In genomic region chr16:56558024-56558747, GRCh38 we compare ENCODE assay signal across 11 cellular contexts. TPM values are rescaled to one million over a fixed set of nuclear protein-coding genes. Genes with fewer than 3 reads are reported as not detected.
A peak's percentile ranks its signal among the peaks of the same experiment; 100 is the strongest.
DNase-seq lines count a peak whose midpoint lies in the region; ATAC-seq and TF ChIP-seq lines count a peak whose summit lies in the region.
"Had no signal": no experiment of that assay in that cellular context is flagged by ENCODE, and none has a peak within 500 bp of the region (broad histone marks: within the 10 kb centered on the region; RNA-seq: fewer than 3 reads in every experiment).

No MANE protein-coding gene starts in this region.

- no peaks in the 10 kb centered on the region for H3K9me3 Mint-ChIP-seq in stimulated activated memory B cell treated with anti-CD40 and anti-IgM and Interleukin-4, amounts not matched to agents 10 μg/mL and 1 μg/mL and 100 μg/mL, for 72 hours
- H3K9me3 Mint-ChIP-seq: activated naive CD4-positive, alpha-beta T cell treated with anti-CD3 and anti-CD28 coated beads, Interleukin-2, amount 50 U/mL, for 24 hours had no signal

- H3K27me3 Mint-ChIP-seq in stimulated activated memory B cell treated with anti-CD40 and anti-IgM and Interleukin-4, amounts not matched to agents 10 μg/mL and 1 μg/mL and 100 μg/mL, for 72 hours: peaks cover 40% of the 10 kb centered on the region

- DNase-seq in DMS 273 (lab: John Stamatoyannopoulos, UW; ENCODE audit: unreplicated experiment): peak; percentile 97
- DNase-seq in NCI-H1417 (lab: John Stamatoyannopoulos, UW): peak in 2 of 3 experiments; percentile 67 to 89
- DNase-seq in astrocyte of the spinal cord (ENCODE audit: low read depth, low spot score): peak; percentile 77
- no peak for DNase-seq in left colon
- DNase-seq in activated CD8-positive, alpha-beta memory T cell treated with anti-CD3 and anti-CD28 coated beads, Interleukin-2, amount 50 U/mL, for 4 hours: no peak
- DNase-seq in mucosa of gallbladder (ENCODE audit: low spot score): no peak
- no peak for DNase-seq in stimulated activated CD4-positive, alpha-beta T cell treated with anti-CD3 and anti-CD28 coated beads, Interleukin-4, amount 100 ng/mL, for 24 hours
- DNase-seq: small intestine had no signal

- TF ChIP-seq CTCF in astrocyte of the spinal cord (IDR thresholded peaks at IDR 0.05; ENCODE audit: low read depth, low read length): no peak

- intact Hi-C loops in left colon (cut with DNase I, micrococcal nuclease): no loop called here

- ATAC-seq in left colon: peak; percentile 18
- ATAC-seq in stimulated activated memory B cell treated with anti-CD40 and anti-IgM and Interleukin-4, amounts not matched to agents 10 μg/mL and 1 μg/mL and 100 μg/mL, for 72 hours: no peak

- H3K4me1 Mint-ChIP-seq in stimulated activated memory B cell treated with anti-CD40 and anti-IgM and Interleukin-4, amounts not matched to agents 10 μg/mL and 1 μg/mL and 100 μg/mL, for 72 hours: no peaks in the 10 kb centered on the region
- H3K4me1 Mint-ChIP-seq: activated naive CD4-positive, alpha-beta T cell treated with anti-CD3 and anti-CD28 coated beads, Interleukin-2, amount 50 U/mL, for 24 hours had no signal

- in situ Hi-C loops in astrocyte of the spinal cord (cut with HindIII; ENCODE audit: low sequenced_read_pairs): no loop called here

- no peak overlapping the region for H3K4me3 ChIP-seq in astrocyte of the spinal cord (ENCODE audit: low read depth, low read length)

- no peak overlapping the region for H3K4me3 Mint-ChIP-seq in stimulated activated memory B cell treated with anti-CD40 and anti-IgM and Interleukin-4, amounts not matched to agents 10 μg/mL and 1 μg/mL and 100 μg/mL, for 72 hours
- H3K4me3 Mint-ChIP-seq: activated naive CD4-positive, alpha-beta T cell treated with anti-CD3 and anti-CD28 coated beads, Interleukin-2, amount 50 U/mL, for 24 hours had no signal

- H3K27ac Mint-ChIP-seq in stimulated activated memory B cell treated with anti-CD40 and anti-IgM and Interleukin-4, amounts not matched to agents 10 μg/mL and 1 μg/mL and 100 μg/mL, for 72 hours: no peak overlapping the region
- H3K27ac Mint-ChIP-seq: activated naive CD4-positive, alpha-beta T cell treated with anti-CD3 and anti-CD28 coated beads, Interleukin-2, amount 50 U/mL, for 24 hours had no signal

- H3K36me3 Mint-ChIP-seq in stimulated activated memory B cell treated with anti-CD40 and anti-IgM and Interleukin-4, amounts not matched to agents 10 μg/mL and 1 μg/mL and 100 μg/mL, for 72 hours: no peaks in the 10 kb centered on the region
- H3K36me3 Mint-ChIP-seq: activated naive CD4-positive, alpha-beta T cell treated with anti-CD3 and anti-CD28 coated beads, Interleukin-2, amount 50 U/mL, for 24 hours had no signal

RNA-seq across cellular contexts. Expression of gene MT4, which starts 6.7 kb away (rescaled TPM):
- total RNA-seq in left colon (not detected), mucosa of gallbladder (not detected)
- total RNA-seq: ureter had no signal

RNA-seq across cellular contexts. Expression of gene MT3, which starts 31.1 kb away (rescaled TPM):
- total RNA-seq in left colon (1 to 10 TPM; 1.5 to 1.8 TPM), mucosa of gallbladder (1.4 TPM)

RNA-seq across cellular contexts. Expression of gene BBS2, which starts 38.4 kb away (rescaled TPM):
- 10 to 100 TPM; 34.2 to 36.2 TPM for total RNA-seq in left colon
- total RNA-seq in mucosa of gallbladder: 42.7 TPM

RNA-seq across cellular contexts. Expression of gene MT2A, which starts 50.2 kb away (rescaled TPM):
- total RNA-seq in left colon (100 to 1,000 TPM in 1 of 2 donors, 10 to 100 TPM in 1; 78.4 to 287 TPM), mucosa of gallbladder (157 TPM)

Comparison
In these comparisons a context has a peak if more than half of its experiments do, and no peak if none do; other contexts are left out.
1. DNase-seq: peak in DMS 273 (single experiment), NCI-H1417 (2 of 3) and astrocyte of the spinal cord (single experiment); none in left colon (0 of 2), activated CD8-positive, alpha-beta memory T cell treated with anti-CD3 and anti-CD28 coated beads, Interleukin-2, amount 50 U/mL, for 4 hours (single experiment), mucosa of gallbladder (single experiment) and stimulated activated CD4-positive, alpha-beta T cell treated with anti-CD3 and anti-CD28 coated beads, Interleukin-4, amount 100 ng/mL, for 24 hours (single experiment).